1 cellular context compared by ENCODE assay signal in genomic region chr4:1289232-1290164, GRCh38.
TF ChIP-seq lines count a peak whose summit lies in the region.

TSS of gene MAEA (plus strand) at chr4:1289891. CDS start at chr4:1289914, 23 bp downstream.

TF ChIP-seq in K562, 482 proteins besides CTCF, POLR2A, EP300 and RAD21 (continued from another document and continues in another):
- TF ChIP-seq ZNF280A (IDR thresholded peaks at IDR 0.05; ENCODE audit: low read depth, partially characterized antibody) (no peak), TEAD1 (CRISPR knock-in tag; IDR thresholded peaks at IDR 0.05) (no peak; a peak in 1 of 4 replicates), HMG20B (CRISPR knock-in tag; IDR thresholded peaks at IDR 0.05) (no peak), EP400 (IDR thresholded peaks at IDR 0.05) (peak; percentile 91), ZKSCAN1 (IDR thresholded peaks at IDR 0.05; ENCODE audit: low read depth, low read length) (no peak), PRDM10 (IDR thresholded peaks at IDR 0.05; ENCODE audit: partially characterized antibody) (peak; percentile 13), ZNF324 (CRISPR knock-in tag; IDR thresholded peaks at IDR 0.05) (no peak), SIN3B (IDR thresholded peaks at IDR 0.05; ENCODE audit: low read depth) (peak; percentile 82), SMARCC2 (IDR thresholded peaks at IDR 0.05; ENCODE audit: low read depth) (no peak), POLR2B (IDR thresholded peaks at IDR 0.05; ENCODE audit: low read depth, partially characterized antibody) (peak; percentile 85), ATF2 (CRISPR knock-in tag; IDR thresholded peaks at IDR 0.05) (no peak), GABPB1 (CRISPR knock-in tag; IDR thresholded peaks at IDR 0.05) (peak; percentile 86), ZNF785 (CRISPR knock-in tag; IDR thresholded peaks at IDR 0.05) (no peak), E4F1 (CRISPR knock-in tag; IDR thresholded peaks at IDR 0.05; ENCODE audit: borderline replicate concordance) (no peak), TOE1 (IDR thresholded peaks at IDR 0.05; ENCODE audit: borderline replicate concordance) (no peak; the same call in 1 of the 2 replicates), TOE1 (CRISPR knock-in tag; IDR thresholded peaks at IDR 0.05; ENCODE audit: borderline replicate concordance, low read depth) (no peak), JUNB (CRISPR knock-in tag; conservative IDR thresholded peaks at IDR 0.05) (no peak), STAT5B (CRISPR knock-in tag; IDR thresholded peaks at IDR 0.05) (no peak), ZNF232 (CRISPR knock-in tag; IDR thresholded peaks at IDR 0.05) (peak; percentile 81), MGA (IDR thresholded peaks at IDR 0.05) (peak; percentile 87), BRD9 (IDR thresholded peaks at IDR 0.05; ENCODE audit: low read depth, partially characterized antibody) (no peak), NR0B1 (IDR thresholded peaks at IDR 0.05; ENCODE audit: partially characterized antibody) (no peak), HMGN3 (IDR thresholded peaks at IDR 0.05; ENCODE audit: borderline replicate concordance, extremely low read depth, insufficient read length, low read depth, low read length) (peak; percentile 43), CREB5 (CRISPR knock-in tag; IDR thresholded peaks at IDR 0.05) (no peak), CBFA2T2 (conservative IDR thresholded peaks at IDR 0.05) (no peak), RCOR1 (IDR thresholded peaks at IDR 0.05; ENCODE audit: borderline replicate concordance in 1 of 2, low read depth in 2 of 2, low read length in 2 of 2) (peak in 1 of 2 experiments; percentile 48; a peak in 1 of 4 replicates), ZZZ3 (IDR thresholded peaks at IDR 0.05) (no peak), ZNF75A (CRISPR knock-in tag; IDR thresholded peaks at IDR 0.05) (no peak), ZFP91 (CRISPR knock-in tag; IDR thresholded peaks at IDR 0.05) (no peak)
